In genomic region chr14:100297320-100298300, GRCh38 we compare ENCODE assay signal across 8 cellular contexts. TPM values are rescaled to one million over a fixed set of nuclear protein-coding genes. Genes with fewer than 3 reads are reported as not detected.
DNase-seq lines count a peak whose midpoint lies in the region; ATAC-seq and TF ChIP-seq lines count a peak whose summit lies in the region.

No MANE protein-coding gene starts in this region.

- no peak overlapping the region for H3K4me3 Mint-ChIP-seq in WTC11
- peak overlapping the region; percentile 59 for H3K4me3 Mint-ChIP-seq in stimulated activated memory B cell treated with anti-CD40 and anti-IgM and Interleukin-4, amounts not matched to agents 10 μg/mL and 1 μg/mL and 100 μg/mL, for 72 hours

- H3K27me3 ChIP-seq in right cardiac atrium (ENCODE audit: control insufficient read depth, insufficient read depth), result no peaks in the 10 kb centered on the region

- H3K4me3 ChIP-seq in right cardiac atrium (ENCODE audit: low read length), result no peak overlapping the region

- peak; percentile 47 for ATAC-seq in HG03060 (IDR thresholded peaks at IDR 0.05; ENCODE audit: low read depth, unreplicated experiment)
- ATAC-seq in WTC11, result no peak; the same call in 1 of the 2 replicates
- ATAC-seq in right cardiac atrium, result peak; percentile 76 to 89
- peak; percentile 92 for ATAC-seq in stimulated activated memory B cell treated with anti-CD40 and anti-IgM and Interleukin-4, amounts not matched to agents 10 μg/mL and 1 μg/mL and 100 μg/mL, for 72 hours

- CTCF ChIA-PET in WTC11 (lab: Charles Lee), result interaction anchor here (0.6 to 2.2 kb wide), 3 partner anchors 8 to 51 kb away, joined by 3 to 10 read pairs (median 3); no protein-coding TSS in a partner anchor

- H3K9me3 ChIP-seq in right cardiac atrium (ENCODE audit: control insufficient read depth, low read length), result no peaks in the 10 kb centered on the region

- H3K36me3 Mint-ChIP-seq in WTC11, result peaks cover 35% of the 10 kb centered on the region
- H3K36me3 Mint-ChIP-seq in stimulated activated memory B cell treated with anti-CD40 and anti-IgM and Interleukin-4, amounts not matched to agents 10 μg/mL and 1 μg/mL and 100 μg/mL, for 72 hours, result peaks cover 5% of the 10 kb centered on the region

- intact Hi-C loops in right cardiac atrium (cut with DNase I), result no loop called here

- DNase-seq in SIG-M5 treated with dmso at 0.1 percent for 504 hours (lab: John Stamatoyannopoulos, UW; ENCODE audit: unreplicated experiment) (peak; percentile 64), SIG-M5 (lab: John Stamatoyannopoulos, UW) (no peak), WTC11 (ENCODE audit: low spot score) (no peak), right cardiac atrium (peak; percentile 83 to 94 (median 93))
- no peak for DNase-seq in stimulated activated CD4-positive, alpha-beta T cell treated with anti-CD3 and anti-CD28 coated beads, Interleukin-2, amount 100 ng/mL, for 24 hours
- DNase-seq in stimulated activated CD4-positive, alpha-beta T cell treated with anti-CD3 and anti-CD28 coated beads, Interleukin-2, amount 100 ng/mL, for 48 hours, result no peak

- H3K4me1 Mint-ChIP-seq in WTC11, result peaks cover 1% of the 10 kb centered on the region; the same call in 1 of the 2 replicates
- H3K4me1 Mint-ChIP-seq in stimulated activated memory B cell treated with anti-CD40 and anti-IgM and Interleukin-4, amounts not matched to agents 10 μg/mL and 1 μg/mL and 100 μg/mL, for 72 hours, result peaks cover 66% of the 10 kb centered on the region

- 34% methylated on average over 30 of the region's 30 CpGs for WGBS in right cardiac atrium

- H3K4me1 ChIP-seq in right cardiac atrium (ENCODE audit: control insufficient read depth, insufficient read depth, low read length), result peaks cover 6% of the 10 kb centered on the region

- no peaks in the 10 kb centered on the region for H3K27me3 Mint-ChIP-seq in WTC11 (ENCODE audit: low read depth)
- H3K27me3 Mint-ChIP-seq in stimulated activated memory B cell treated with anti-CD40 and anti-IgM and Interleukin-4, amounts not matched to agents 10 μg/mL and 1 μg/mL and 100 μg/mL, for 72 hours, result no peaks in the 10 kb centered on the region

- TF ChIP-seq CTCF in WTC11 (IDR thresholded peaks at IDR 0.05), result no peak

- peak overlapping the region; percentile 24 for H3K27ac ChIP-seq in right cardiac atrium (ENCODE audit: low read length)

- POLR2A ChIA-PET in WTC11 (lab: Charles Lee), result interaction anchor here (1.8 kb wide), 1 partner anchor 12 kb away, joined by 5 read pairs; no protein-coding TSS in a partner anchor

- peak overlapping the region; percentile 22; the same call in 1 of the 2 replicates for H3K27ac Mint-ChIP-seq in WTC11
- peak overlapping the region; percentile 83 for H3K27ac Mint-ChIP-seq in stimulated activated memory B cell treated with anti-CD40 and anti-IgM and Interleukin-4, amounts not matched to agents 10 μg/mL and 1 μg/mL and 100 μg/mL, for 72 hours

- H3K9me3 Mint-ChIP-seq in WTC11, result no peaks in the 10 kb centered on the region
- no peaks in the 10 kb centered on the region for H3K9me3 Mint-ChIP-seq in stimulated activated memory B cell treated with anti-CD40 and anti-IgM and Interleukin-4, amounts not matched to agents 10 μg/mL and 1 μg/mL and 100 μg/mL, for 72 hours

TF ChIP-seq in WTC11, 78 proteins besides CTCF, POLR2A, EP300 and RAD21:
- TF ChIP-seq ZNF671 (CRISPR knock-in tag; IDR thresholded peaks at IDR 0.05), result no peak
- TF ChIP-seq SMAD3 (CRISPR knock-in tag; IDR thresholded peaks at IDR 0.05; ENCODE audit: borderline replicate concordance), result no peak
- TF ChIP-seq OVOL2 (CRISPR knock-in tag; IDR thresholded peaks at IDR 0.05; ENCODE audit: borderline replicate concordance), result no peak
- TF ChIP-seq ZSCAN18 (CRISPR knock-in tag; IDR thresholded peaks at IDR 0.05), result no peak
- TF ChIP-seq NR2C2 (CRISPR knock-in tag; IDR thresholded peaks at IDR 0.05), result no peak
- TF ChIP-seq GTF2I (CRISPR knock-in tag; conservative IDR thresholded peaks at IDR 0.05), result no peak
- no peak for TF ChIP-seq EMX1 (CRISPR knock-in tag; IDR thresholded peaks at IDR 0.05)
- no peak for TF ChIP-seq USF1 (CRISPR knock-in tag; IDR thresholded peaks at IDR 0.05)

RNA-seq across cellular contexts. Expression of gene SLC25A29, which starts 8.6 kb away (rescaled TPM):
- 179 to 185 TPM (median 181 TPM) in 3 replicates for total RNA-seq in WTC11 (2021)
- total RNA-seq in right cardiac atrium, result 10 to 100 TPM; 22.9 to 41.1 (median 23.9) TPM
- 20.9 TPM for polyA plus RNA-seq in right cardiac atrium

RNA-seq across cellular contexts. Expression of gene SLC25A47, which starts 25.5 kb away (rescaled TPM):
- total RNA-seq in WTC11 (2021) (not detected in 3 replicates), right cardiac atrium (not detected)
- not detected for polyA plus RNA-seq in right cardiac atrium

RNA-seq across cellular contexts. Expression of gene YY1, which starts 58.7 kb away (rescaled TPM):
- total RNA-seq in WTC11 (2021) (78.8 to 83.1 TPM (median 81.9 TPM) in 3 replicates), right cardiac atrium (10 to 100 TPM; 45.4 to 47.4 (median 46.3) TPM)
- polyA plus RNA-seq in right cardiac atrium, result 28.8 TPM

Comparison
In these comparisons a context has a peak if more than half of its experiments do, and no peak if none do; other contexts are left out.
1. DNase-seq: peak in SIG-M5 treated with dmso at 0.1 percent for 504 hours (single experiment) and right cardiac atrium (3 of 3); none in SIG-M5 (single experiment), WTC11 (single experiment), stimulated activated CD4-positive, alpha-beta T cell treated with anti-CD3 and anti-CD28 coated beads, Interleukin-2, amount 100 ng/mL, for 24 hours (0 of 2) and stimulated activated CD4-positive, alpha-beta T cell treated with anti-CD3 and anti-CD28 coated beads, Interleukin-2, amount 100 ng/mL, for 48 hours (0 of 2).